15 cellular contexts compared by ENCODE assay signal in genomic region chr12:75909714-75910451, GRCh38.
DNase-seq lines count a peak whose midpoint lies in the region; ATAC-seq and TF ChIP-seq lines count a peak whose summit lies in the region.
"Had no signal": no experiment of that assay in that cellular context is flagged by ENCODE, and none has a peak within 500 bp of the region (broad histone marks: within the 10 kb centered on the region; RNA-seq: fewer than 3 reads in every experiment).

No MANE protein-coding gene starts in this region.

- no peak overlapping the region for H2BK15ac ChIP-seq in mesenchymal stem cell (ENCODE audit: low read depth, poor library complexity, severe bottlenecking)

- no peak overlapping the region for H3K27ac Mint-ChIP-seq in MCF 10A (ENCODE audit: low read depth, unreplicated experiment)
- H3K27ac Mint-ChIP-seq: activated naive CD8-positive, alpha-beta T cell; natural killer cell treated with Interleukin-12 subunit alpha and Interleukin-12 subunit beta and Interleukin-15 and Interleukin-18, amount 100 ng/mL, for 72 hours had no signal

- no peak overlapping the region for H3K18ac ChIP-seq in mesenchymal stem cell (ENCODE audit: low read depth in 1 of 2, low read length in 2 of 2)

- TF ChIP-seq POLR2A in upper lobe of left lung (IDR thresholded peaks at IDR 0.05), result no peak
- TF ChIP-seq POLR2A in sigmoid colon (IDR thresholded peaks at IDR 0.05), result no peak

- TF ChIP-seq CTCF in mammary epithelial cell (conservative IDR thresholded peaks at IDR 0.05 in 1 of 2, IDR thresholded peaks at IDR 0.05 in 1 of 2; ENCODE audit: extremely low read depth in 1 of 2, insufficient read depth in 1 of 2, low read depth in 1 of 2, low read length in 2 of 2) (no peak), MCF 10A (IDR thresholded peaks at IDR 0.05; ENCODE audit: unreplicated experiment) (no peak), VCaP (conservative IDR thresholded peaks at IDR 0.05) (no peak), upper lobe of left lung (IDR thresholded peaks at IDR 0.05) (no peak), sigmoid colon (IDR thresholded peaks at IDR 0.05) (no peak)

- POLR2A ChIA-PET in MCF 10A (lab: Yijun Ruan, JAX), result interaction anchor here (0.6 to 3.9 kb wide), 6 partner anchors 7 to 254 kb away, joined by 3 to 15 read pairs (median 3); partner anchors contain the start of gene PHLDA1

- no peaks in the 10 kb centered on the region for H3K27me3 Mint-ChIP-seq in MCF 10A (ENCODE audit: insufficient read depth, unreplicated experiment)
- H3K27me3 Mint-ChIP-seq: activated naive CD8-positive, alpha-beta T cell had no signal

- H3K9ac ChIP-seq in mammary epithelial cell (ENCODE audit: insufficient read depth, low read length) (no peak overlapping the region), mesenchymal stem cell (ENCODE audit: low read length) (peak overlapping the region; percentile 30)

- CTCF ChIA-PET in mammary epithelial cell (lab: Charles Lee; ENCODE audit: low non-redundant PET) (interaction anchor here (0.6 kb wide), 1 partner anchor 34 kb away, joined by 4 read pairs; no protein-coding TSS in a partner anchor), MCF 10A (lab: Yijun Ruan, JAX) (interaction anchor here (1.3 kb wide), 1 partner anchor 287 kb away, joined by 4 read pairs; no protein-coding TSS in a partner anchor)

- H2BK12ac ChIP-seq in mesenchymal stem cell (ENCODE audit: low read length in 2 of 2), result peak overlapping the region in 1 of 2 experiments; percentile 38

- H3K23ac ChIP-seq in mesenchymal stem cell (ENCODE audit: low read length in 2 of 2), result no peak overlapping the region

- H3K4me1 ChIP-seq in mammary epithelial cell (ENCODE audit: insufficient read depth, low read length) (peaks cover 9% of the 10 kb centered on the region), mesenchymal stem cell (ENCODE audit: control insufficient read depth, insufficient read depth, low read depth, low read length) (peaks cover 2% of the 10 kb centered on the region), upper lobe of left lung (peaks cover 0 to 15% (median 11%) of the 10 kb centered on the region in 4 donors), sigmoid colon (peaks cover 0 to 17% (median 13%) of the 10 kb centered on the region in 4 donors)

- peak overlapping the region; percentile 55 for H2AK5ac ChIP-seq in mesenchymal stem cell (ENCODE audit: low read length, severe bottlenecking)

- no peak overlapping the region for H4K8ac ChIP-seq in mesenchymal stem cell (ENCODE audit: low read length)

- no peaks in the 10 kb centered on the region for H3K36me3 Mint-ChIP-seq in MCF 10A (ENCODE audit: insufficient read depth, unreplicated experiment)
- H3K36me3 Mint-ChIP-seq: activated naive CD8-positive, alpha-beta T cell; natural killer cell treated with Interleukin-12 subunit alpha and Interleukin-12 subunit beta and Interleukin-15 and Interleukin-18, amount 100 ng/mL, for 72 hours had no signal

- peak overlapping the region; percentile 76 for H2AFZ ChIP-seq in mammary epithelial cell (ENCODE audit: low read depth, low read length)
- H2AFZ ChIP-seq in mesenchymal stem cell (ENCODE audit: low read depth, low read length), result peak overlapping the region; percentile 32

- ATAC-seq in upper lobe of left lung (ENCODE audit: low FRiP score in 2 of 2) (no peak), GM18867 (IDR thresholded peaks at IDR 0.05; ENCODE audit: unreplicated experiment) (no peak), HG02678 (IDR thresholded peaks at IDR 0.05; ENCODE audit: unreplicated experiment) (no peak)
- ATAC-seq: natural killer cell treated with Interleukin-12 subunit alpha and Interleukin-12 subunit beta and Interleukin-15 and Interleukin-18, amount 100 ng/mL, for 72 hours had no signal

- H3K14ac ChIP-seq in mesenchymal stem cell (ENCODE audit: low read length in 2 of 2), result no peak overlapping the region

- no peak overlapping the region for H3K4ac ChIP-seq in mesenchymal stem cell (ENCODE audit: low read depth in 1 of 2, low read length in 2 of 2)

- H3K79me1 ChIP-seq in mesenchymal stem cell (replicated peaks; ENCODE audit: low read length, poor library complexity, severe bottlenecking), result no peaks in the 10 kb centered on the region

- H3K27ac ChIP-seq in mammary epithelial cell (ENCODE audit: insufficient read depth, low read depth, low read length), result no peak overlapping the region
- H3K27ac ChIP-seq in VCaP, result peak overlapping the region; percentile 69
- no peak overlapping the region for H3K27ac ChIP-seq in mesenchymal stem cell (ENCODE audit: low read length, poor library complexity, severe bottlenecking)
- peak overlapping the region; percentile 1 to 53 (median 28) for H3K27ac ChIP-seq in upper lobe of left lung
- H3K27ac ChIP-seq in sigmoid colon, result no peak overlapping the region
- H3K27ac ChIP-seq: SJSA1 had no signal

- H3K79me2 ChIP-seq in mammary epithelial cell (ENCODE audit: insufficient read depth, low read length), result no peaks in the 10 kb centered on the region

- no peaks in the 10 kb centered on the region for H4K20me1 ChIP-seq in mammary epithelial cell (ENCODE audit: insufficient read depth, low read length)

- TF ChIP-seq EP300 in upper lobe of left lung (IDR thresholded peaks at IDR 0.05) (no peak), sigmoid colon (IDR thresholded peaks at IDR 0.05) (no peak)

- dilution Hi-C loops in mammary epithelial cell (cut with HindIII; ENCODE audit: low sequenced_read_pairs), result no loop called here

- in situ Hi-C loops in mammary epithelial cell (cut with MboI; ENCODE audit: low sequenced_read_pairs in 2 of 2), result no loop called here

- no peak overlapping the region for H3K4me2 ChIP-seq in mammary epithelial cell (ENCODE audit: insufficient read depth, low read depth, low read length)
- H3K4me2 ChIP-seq in mesenchymal stem cell (ENCODE audit: low read length, poor library complexity, severe bottlenecking), result no peak overlapping the region

- H3K4me3 ChIP-seq in mammary epithelial cell (replicated peaks in 1 of 3; ENCODE audit: insufficient read depth in 1 of 3, low read depth in 2 of 3, low read length in 3 of 3) (no peak overlapping the region), mesenchymal stem cell (ENCODE audit: insufficient read depth in 1 of 2, low read depth in 1 of 2, low read length in 2 of 2) (no peak overlapping the region), upper lobe of left lung (no peak overlapping the region), sigmoid colon (no peak overlapping the region)
- H3K4me3 ChIP-seq: coronary artery, SJSA1 had no signal

- no peaks in the 10 kb centered on the region for H3K9me3 Mint-ChIP-seq in MCF 10A (ENCODE audit: unreplicated experiment)
- H3K9me3 Mint-ChIP-seq: natural killer cell treated with Interleukin-12 subunit alpha and Interleukin-12 subunit beta and Interleukin-15 and Interleukin-18, amount 100 ng/mL, for 72 hours had no signal

- H3K4me1 Mint-ChIP-seq in MCF 10A (ENCODE audit: insufficient read depth, unreplicated experiment), result peaks cover 6% of the 10 kb centered on the region

- no peaks in the 10 kb centered on the region for H3K36me3 ChIP-seq in mammary epithelial cell (ENCODE audit: insufficient read depth, low read length)
- H3K36me3 ChIP-seq in mesenchymal stem cell (ENCODE audit: control insufficient read depth in 1 of 2, insufficient read depth in 2 of 2, low read depth in 1 of 2, low read length in 2 of 2), result no peaks in the 10 kb centered on the region
- H3K36me3 ChIP-seq in upper lobe of left lung, result no peaks in the 10 kb centered on the region
- H3K36me3 ChIP-seq in sigmoid colon, result no peaks in the 10 kb centered on the region
- H3K36me3 ChIP-seq: SJSA1 had no signal

- H3K27me3 ChIP-seq in mammary epithelial cell (ENCODE audit: insufficient read depth, low read length) (no peaks in the 10 kb centered on the region), mesenchymal stem cell (ENCODE audit: control insufficient read depth in 1 of 2, insufficient read depth in 1 of 2, low read length in 2 of 2) (no peaks in the 10 kb centered on the region), upper lobe of left lung (no peaks in the 10 kb centered on the region), sigmoid colon (no peaks in the 10 kb centered on the region)
- H3K27me3 ChIP-seq: SJSA1 had no signal

- no peak overlapping the region for H3K4me3 Mint-ChIP-seq in MCF 10A (ENCODE audit: unreplicated experiment)
- H3K4me3 Mint-ChIP-seq: activated naive CD8-positive, alpha-beta T cell; natural killer cell treated with Interleukin-12 subunit alpha and Interleukin-12 subunit beta and Interleukin-15 and Interleukin-18, amount 100 ng/mL, for 72 hours had no signal

- intact Hi-C loops in mammary epithelial cell (cut with micrococcal nuclease) (no loop called here), MCF 10A (cut with micrococcal nuclease) (no loop called here), sigmoid colon (cut with DNase I) (loop anchor here (5.0 kb wide), 1 partner anchor 127 kb away; no protein-coding TSS in a partner anchor)

- no peak overlapping the region for H2BK120ac ChIP-seq in mesenchymal stem cell (ENCODE audit: low read depth, low read length)

- H3K9me3 ChIP-seq in mammary epithelial cell (replicated peaks; ENCODE audit: insufficient read depth, low read length), result no peaks in the 10 kb centered on the region
- no peaks in the 10 kb centered on the region for H3K9me3 ChIP-seq in mesenchymal stem cell (ENCODE audit: control insufficient read depth, low read length)
- no peaks in the 10 kb centered on the region for H3K9me3 ChIP-seq in upper lobe of left lung
- H3K9me3 ChIP-seq in sigmoid colon, result no peaks in the 10 kb centered on the region
- H3K9me3 ChIP-seq: SJSA1 had no signal

- no peak for DNase-seq in mammary epithelial cell
- DNase-seq in MCF 10A (ENCODE audit: unreplicated experiment), result no peak
- no peak for DNase-seq in mesenchymal stem cell
- DNase-seq in upper lobe of left lung, result no peak
- DNase-seq in sigmoid colon, result no peak
- DNase-seq: GOT3, MM.1S, NCI-H82 had no signal

- H4K91ac ChIP-seq in mesenchymal stem cell (ENCODE audit: low read length), result no peak overlapping the region

- no peak overlapping the region for H2BK5ac ChIP-seq in mesenchymal stem cell (ENCODE audit: low read depth, low read length, poor library complexity, severe bottlenecking)

- BruUV-seq in mammary epithelial cell (replicated peaks; lab: Mats Ljungman, UMichigan), result no TSS peak
- BruUV-seq in MCF 10A (replicated peaks; lab: Mats Ljungman, UMichigan), result no TSS peak

- 92% methylated on average over 7 of the region's 7 CpGs for WGBS in mammary epithelial cell (ENCODE audit: low coverage, missing lambda C conversion rate)
- 91% methylated on average over 7 of the region's 7 CpGs for WGBS in mesenchymal stem cell
- WGBS in upper lobe of left lung, 2 donors, result 57 to 59% methylated on average over 7 of the region's 7 CpGs
- 62 to 73% methylated on average over 7 of the region's 7 CpGs for WGBS in sigmoid colon, 2 donors

Comparison
In these comparisons a context has a peak if more than half of its experiments do, and no peak if none do; other contexts are left out.
1. H3K27ac ChIP-seq: peak in VCaP (single experiment) and upper lobe of left lung (4 of 4); none in mammary epithelial cell (single experiment), mesenchymal stem cell (single experiment) and sigmoid colon (0 of 4).